Comparison of ENCODE assay signal across 21 cellular contexts in the genomic region with DNA sequence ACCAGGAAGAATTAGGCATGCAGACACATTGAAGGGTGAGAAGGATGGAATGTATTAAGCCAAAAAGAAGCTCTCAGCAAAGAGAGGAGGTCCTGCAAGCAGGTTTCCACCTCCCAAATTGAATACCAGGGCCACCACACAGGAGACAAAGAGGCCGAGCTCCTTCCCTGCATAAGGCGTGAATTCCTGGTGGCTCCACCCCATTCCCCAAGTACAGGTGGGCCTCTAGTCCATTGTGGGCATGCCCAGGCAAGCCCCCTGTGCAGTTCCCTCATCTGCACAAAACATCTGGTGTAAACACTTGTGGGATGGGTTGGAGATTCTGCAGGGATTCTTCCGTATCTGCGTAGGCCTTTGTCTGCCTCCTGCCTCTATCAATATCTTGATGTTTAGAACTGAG.
A peak's percentile ranks its signal among the peaks of the same experiment; 100 is the strongest.
DNase-seq lines count a peak whose midpoint lies in the region; FAIRE-seq and TF ChIP-seq lines count a peak whose summit lies in the region.
"Had no signal": no experiment of that assay in that cellular context is flagged by ENCODE, and none has a peak within 500 bp of the region (broad histone marks: within the 10 kb centered on the region; RNA-seq: fewer than 3 reads in every experiment).

No MANE protein-coding gene starts in this region.

- no peak overlapping the region for H3K4me3 ChIP-seq in OCI-LY7 (ENCODE audit: low read depth, low read length, poor library complexity, severe bottlenecking)
- H3K4me3 ChIP-seq in endodermal cell (ENCODE audit: low read length) = no peak overlapping the region
- no peak overlapping the region for H3K4me3 ChIP-seq in smooth muscle cell
- H3K4me3 ChIP-seq: A549, GM23248 had no signal

- H3K9ac ChIP-seq in endodermal cell (ENCODE audit: extremely low read depth, low read length, poor library complexity, severe bottlenecking) = no peak overlapping the region
- no peak overlapping the region for H3K9ac ChIP-seq in smooth muscle cell (ENCODE audit: low read depth)
- H3K9ac ChIP-seq: GM23248 had no signal

- no peak overlapping the region for H3K4me2 ChIP-seq in OCI-LY7 (ENCODE audit: low read length)
- H3K4me2 ChIP-seq in smooth muscle cell = no peak overlapping the region
- H3K4me2 ChIP-seq: A549 had no signal

- H3K9me3 ChIP-seq in OCI-LY7 (ENCODE audit: low read length) = peaks cover 24% of the 10 kb centered on the region
- H3K9me3 ChIP-seq in endodermal cell (ENCODE audit: control insufficient read depth, low read length) = peaks cover 37% of the 10 kb centered on the region
- no peaks in the 10 kb centered on the region for H3K9me3 ChIP-seq in smooth muscle cell (replicated peaks; ENCODE audit: low read depth)

- intact Hi-C loops in OCI-LY7 (cut with micrococcal nuclease; ENCODE audit: unreplicated experiment) = no loop called here

- H3K4me3 Mint-ChIP-seq in endodermal cell = no peak overlapping the region
- no peak overlapping the region for H3K4me3 Mint-ChIP-seq in chondrocyte (ENCODE audit: unreplicated experiment)
- H3K4me3 Mint-ChIP-seq: CD4-positive, alpha-beta T cell had no signal

- H3K27ac Mint-ChIP-seq in endodermal cell (no peak overlapping the region), chondrocyte (ENCODE audit: unreplicated experiment) (no peak overlapping the region)
- H3K27ac Mint-ChIP-seq: CD4-positive, alpha-beta T cell had no signal

- H3K79me2 ChIP-seq in OCI-LY7 (ENCODE audit: insufficient read depth, low read depth, low read length) (no peaks in the 10 kb centered on the region), smooth muscle cell (ENCODE audit: low read depth) (no peaks in the 10 kb centered on the region)

- H4K20me1 ChIP-seq in OCI-LY7 (ENCODE audit: insufficient read depth, low read length) = no peaks in the 10 kb centered on the region
- no peaks in the 10 kb centered on the region for H4K20me1 ChIP-seq in smooth muscle cell (ENCODE audit: low read depth)

- H2AFZ ChIP-seq in OCI-LY7 (ENCODE audit: low read length) (no peak overlapping the region), smooth muscle cell (ENCODE audit: low read depth) (peak overlapping the region; percentile 21)
- H2AFZ ChIP-seq: GM23248 had no signal

- H3K4me1 Mint-ChIP-seq in endodermal cell = no peaks in the 10 kb centered on the region
- no peaks in the 10 kb centered on the region for H3K4me1 Mint-ChIP-seq in chondrocyte (ENCODE audit: low read depth)

- POLR2A ChIA-PET in OCI-LY7 (lab: Charles Lee) = no interaction called here

- no peaks in the 10 kb centered on the region for H3K36me3 ChIP-seq in OCI-LY7 (ENCODE audit: insufficient read depth, low read length)
- H3K36me3 ChIP-seq in endodermal cell (ENCODE audit: control insufficient read depth, insufficient read depth, low read length) = no peaks in the 10 kb centered on the region
- H3K36me3 ChIP-seq in smooth muscle cell (ENCODE audit: low read depth) = no peaks in the 10 kb centered on the region

- H3K27me3 Mint-ChIP-seq in endodermal cell (ENCODE audit: insufficient read depth) (no peaks in the 10 kb centered on the region), chondrocyte (ENCODE audit: low read depth) (peaks cover 5% of the 10 kb centered on the region)
- H3K27me3 Mint-ChIP-seq: CD4-positive, alpha-beta T cell had no signal

- TF ChIP-seq CTCF in OCI-LY7 (conservative IDR thresholded peaks at IDR 0.05; ENCODE audit: low read length) = no peak
- TF ChIP-seq CTCF in endodermal cell (conservative IDR thresholded peaks at IDR 0.05) = no peak
- no peak for TF ChIP-seq CTCF in smooth muscle cell (IDR thresholded peaks at IDR 0.05; ENCODE audit: borderline replicate concordance, insufficient read depth, poor library complexity, severe bottlenecking)
- no peak for TF ChIP-seq CTCF in chondrocyte (IDR thresholded peaks at IDR 0.05)

- H3K9me2 ChIP-seq in OCI-LY7 (ENCODE audit: insufficient read depth, low read length) = no peaks in the 10 kb centered on the region

- no peaks in the 10 kb centered on the region for H3K4me1 ChIP-seq in OCI-LY7 (ENCODE audit: insufficient read depth, low read length, poor library complexity, severe bottlenecking)
- no peaks in the 10 kb centered on the region for H3K4me1 ChIP-seq in endodermal cell (ENCODE audit: control insufficient read depth, insufficient read depth, low read length)
- H3K4me1 ChIP-seq in smooth muscle cell (ENCODE audit: low read depth) = no peaks in the 10 kb centered on the region
- H3K4me1 ChIP-seq: A549 had no signal

- whole genome bisulfite sequencing in endodermal cell (ENCODE audit: insufficient coverage in 1 of 2, insufficient read length in 1 of 2), 2 experiments = 94% methylated on average over 4 of the region's 4 CpGs; no CpG with 5 or more reads in 1 of the 2 experiments
- WGBS in smooth muscle cell (ENCODE audit: low lambda C conversion rate) = 92% methylated on average over 4 of the region's 4 CpGs

- peaks cover 6% of the 10 kb centered on the region for H3K36me3 Mint-ChIP-seq in endodermal cell (ENCODE audit: low read depth)
- no peaks in the 10 kb centered on the region for H3K36me3 Mint-ChIP-seq in chondrocyte (ENCODE audit: low read depth)

- no peaks in the 10 kb centered on the region for H3F3A ChIP-seq in smooth muscle cell (ENCODE audit: low read depth)

- H3K9me3 Mint-ChIP-seq in endodermal cell (peaks cover 29% of the 10 kb centered on the region), chondrocyte (ENCODE audit: low read depth) (peaks cover 6% of the 10 kb centered on the region)

- no peak overlapping the region for H3K27ac ChIP-seq in OCI-LY7 (ENCODE audit: low read depth, low read length, poor library complexity, severe bottlenecking)
- H3K27ac ChIP-seq in endodermal cell (ENCODE audit: low read depth, low read length) = no peak overlapping the region
- H3K27ac ChIP-seq in smooth muscle cell (ENCODE audit: low read depth) = no peak overlapping the region
- H3K27ac ChIP-seq: 22Rv1, A549, C4-2B, GM23248 had no signal

- FAIRE-seq in frontal cortex (lab: Jason Lieb, UNC) = no peak
- FAIRE-seq: A549, G401.6, GM12891, GM19239 had no signal

- no peaks in the 10 kb centered on the region for H3K27me3 ChIP-seq in endodermal cell (ENCODE audit: control insufficient read depth, insufficient read depth, low read length, poor library complexity, severe bottlenecking)
- no peaks in the 10 kb centered on the region for H3K27me3 ChIP-seq in smooth muscle cell (ENCODE audit: low read depth)

- CTCF ChIA-PET in OCI-LY7 (lab: Charles Lee; ENCODE audit: unreplicated experiment) = no interaction called here

- no TSS peak for BruUV-seq in OCI-LY7 (replicated peaks; lab: Mats Ljungman, UMichigan)

- DNase-seq in DMS53 (lab: John Stamatoyannopoulos, UW) = peak; percentile 11
- no peak for DNase-seq in DMS53 treated with DMSO at 0.1 percent for 48 hours (lab: John Stamatoyannopoulos, UW; ENCODE audit: unreplicated experiment)
- peak; percentile 4 for DNase-seq in OCI-LY7 (ENCODE audit: low spot score)
- peak; percentile 88 for DNase-seq in endodermal cell
- no peak for DNase-seq in smooth muscle cell (lab: John Stamatoyannopoulos, UW; ENCODE audit: unreplicated experiment)
- no peak for DNase-seq in chondrocyte (ENCODE audit: low spot score)
- DNase-seq in NOMO-1 (lab: John Stamatoyannopoulos, UW; ENCODE audit: unreplicated experiment in 2 of 2) = no peak
- DNase-seq in frontal cortex (ENCODE audit: low spot score in 2 of 2) = no peak
- DNase-seq: AML-193; CD4-positive, alpha-beta T cell; DMS153; DND-41; EL; GM23248; H7 had no signal

Comparison
In these comparisons a context has a peak if more than half of its experiments do, and no peak if none do; other contexts are left out.
1. DNase-seq: peak in DMS53 (single experiment), OCI-LY7 (single experiment) and endodermal cell (single experiment); none in DMS53 treated with DMSO at 0.1 percent for 48 hours (single experiment), smooth muscle cell (single experiment), chondrocyte (single experiment), NOMO-1 (0 of 2) and frontal cortex (0 of 2).